9 cellular contexts compared by ENCODE assay signal in the genomic region with DNA sequence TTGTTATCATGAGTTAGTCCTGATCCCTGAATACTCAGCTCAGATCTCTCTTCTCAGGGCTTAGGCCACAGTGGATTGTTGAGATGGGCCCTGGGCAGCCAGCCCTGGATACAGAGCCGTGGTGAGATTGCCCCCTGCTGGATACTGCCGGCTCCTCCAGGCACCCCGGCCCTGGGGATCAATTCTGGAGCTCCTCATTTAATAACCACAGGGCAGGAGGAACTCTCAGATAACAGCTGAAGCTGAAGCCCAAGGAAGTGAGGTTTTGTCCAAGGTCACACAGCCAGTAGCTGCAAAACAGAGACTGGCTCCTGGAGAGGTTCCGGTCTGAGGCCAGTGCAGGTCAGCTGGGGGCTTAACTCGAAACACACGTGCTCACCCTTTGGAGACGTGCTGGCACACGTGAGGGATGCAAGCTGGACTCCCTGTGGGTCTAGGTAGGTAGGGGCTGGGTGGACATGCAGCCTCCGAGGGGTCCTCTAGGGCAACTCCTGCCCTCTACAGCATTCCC. TPM values are rescaled to one million over a fixed set of nuclear protein-coding genes. Genes with fewer than 3 reads are reported as not detected.
DNase-seq lines count a peak whose midpoint lies in the region; ATAC-seq, FAIRE-seq and TF ChIP-seq lines count a peak whose summit lies in the region.
"Had no signal": no experiment of that assay in that cellular context is flagged by ENCODE, and none has a peak within 500 bp of the region (broad histone marks: within the 10 kb centered on the region; RNA-seq: fewer than 3 reads in every experiment).

No MANE protein-coding gene starts in this region.

- H3K27me3 Mint-ChIP-seq in astrocyte (ENCODE audit: low read depth, unreplicated experiment), result peaks cover 49% of the 10 kb centered on the region

- no peak overlapping the region for H3K4me2 ChIP-seq in astrocyte (ENCODE audit: low read length)

- H3K9me3 ChIP-seq in astrocyte (ENCODE audit: insufficient read depth, low read depth, low read length) (no peaks in the 10 kb centered on the region), spleen (no peaks in the 10 kb centered on the region)

- H4K20me1 ChIP-seq in astrocyte (ENCODE audit: insufficient read depth, low read length), result no peaks in the 10 kb centered on the region

- no peak overlapping the region for H2AFZ ChIP-seq in astrocyte (ENCODE audit: low read depth, low read length)

- H3K79me2 ChIP-seq in astrocyte (ENCODE audit: insufficient read depth, low read length), result no peaks in the 10 kb centered on the region

- WGBS in spleen, 5 donors, result 39 to 58% (median 46%) methylated on average over 7 to 9 of the region's 9 CpGs

- H3K27me3 ChIP-seq in astrocyte (ENCODE audit: insufficient read depth, low read length) (peaks cover 19% of the 10 kb centered on the region), spleen (replicated peaks in 1 of 7) (peaks cover 0 to 38% (median 0%) of the 10 kb centered on the region in 7 donors)

- H3K27ac ChIP-seq in astrocyte (ENCODE audit: low read depth, low read length) (no peak overlapping the region), spleen (no peak overlapping the region)

- TF ChIP-seq POLR2A in spleen (IDR thresholded peaks at IDR 0.05), result no peak

- intact Hi-C loops in spleen (cut with DNase I; ENCODE audit: low total_unique reads), result no loop called here

- H3K9me3 Mint-ChIP-seq in astrocyte (ENCODE audit: unreplicated experiment), result no peaks in the 10 kb centered on the region
- H3K9me3 Mint-ChIP-seq: natural killer cell treated with Interleukin-12 subunit alpha and Interleukin-12 subunit beta and Interleukin-15 and Interleukin-18, amount 100 ng/mL, for 72 hours had no signal

- H3K4me1 ChIP-seq in astrocyte (ENCODE audit: insufficient read depth, low read length) (peaks cover 4% of the 10 kb centered on the region), spleen (peaks cover 0 to 16% (median 9%) of the 10 kb centered on the region in 6 donors)

- peak; percentile 55 for TF ChIP-seq CTCF in astrocyte (IDR thresholded peaks at IDR 0.05; ENCODE audit: insufficient read depth, low read depth, low read length)
- peak; percentile 25 to 83 (median 71) for TF ChIP-seq CTCF in spleen (IDR thresholded peaks at IDR 0.05 in 8 of 11, conservative IDR thresholded peaks at IDR 0.05 in 3 of 11)

- no peak overlapping the region for H3K9ac ChIP-seq in astrocyte (ENCODE audit: low read length)

- H3K4me3 ChIP-seq in astrocyte (ENCODE audit: insufficient read depth, low read depth, low read length) (no peak overlapping the region), spleen (no peak overlapping the region)

- H3K36me3 ChIP-seq in astrocyte (ENCODE audit: insufficient read depth, low read length) (no peaks in the 10 kb centered on the region), spleen (no peaks in the 10 kb centered on the region)

- no peak for FAIRE-seq in astrocyte (lab: Jason Lieb, UNC)

- ATAC-seq in GM19463 (IDR thresholded peaks at IDR 0.05; ENCODE audit: unreplicated experiment) (peak; percentile 66), HG02840 (IDR thresholded peaks at IDR 0.05; ENCODE audit: low FRiP score, unreplicated experiment) (no peak)

- no peak overlapping the region for H3K27ac Mint-ChIP-seq in astrocyte (ENCODE audit: unreplicated experiment)
- H3K27ac Mint-ChIP-seq: natural killer cell treated with Interleukin-12 subunit alpha and Interleukin-12 subunit beta and Interleukin-15 and Interleukin-18, amount 100 ng/mL, for 72 hours had no signal

- DNase-seq in C1 segment of cervical spinal cord (lab: John Stamatoyannopoulos, UW) (peak in 12 of 14 donors; percentile 20 to 69 (median 51)), Kasumi-1 (lab: John Stamatoyannopoulos, UW) (peak; percentile 54 to 66), SKM-1 (lab: John Stamatoyannopoulos, UW; ENCODE audit: unreplicated experiment) (peak; percentile 72), astrocyte (ENCODE audit: low read depth) (no peak), hippocampal formation (lab: John Stamatoyannopoulos, UW) (peak; percentile 64 to 70), spleen (no peak)

- H3K36me3 Mint-ChIP-seq in astrocyte (ENCODE audit: low read depth, unreplicated experiment), result no peaks in the 10 kb centered on the region
- H3K36me3 Mint-ChIP-seq: natural killer cell treated with Interleukin-12 subunit alpha and Interleukin-12 subunit beta and Interleukin-15 and Interleukin-18, amount 100 ng/mL, for 72 hours had no signal

- H3K4me3 Mint-ChIP-seq in astrocyte (ENCODE audit: unreplicated experiment), result no peak overlapping the region
- H3K4me3 Mint-ChIP-seq: natural killer cell treated with Interleukin-12 subunit alpha and Interleukin-12 subunit beta and Interleukin-15 and Interleukin-18, amount 100 ng/mL, for 72 hours had no signal

- peaks cover 5% of the 10 kb centered on the region for H3K4me1 Mint-ChIP-seq in astrocyte (ENCODE audit: low read depth, unreplicated experiment)

RNA-seq across cellular contexts. Expression of a gene that starts 16.0 kb away (rescaled TPM):
- total RNA-seq in astrocyte, result not detected in 2 replicates
- total RNA-seq in spleen, result not detected
- polyA plus RNA-seq in spleen, result under 1 TPM in 1 of 3 donors, not detected in 2; 0.12 TPM
- total RNA-seq: natural killer cell treated with Interleukin-12 subunit alpha and Interleukin-12 subunit beta and Interleukin-15 and Interleukin-18, amount 100 ng/mL, for 72 hours had no signal

RNA-seq across cellular contexts. Expression of a gene that starts 18.8 kb away (rescaled TPM):
- total RNA-seq in astrocyte (not detected in 2 replicates), spleen (not detected)
- polyA plus RNA-seq in spleen, result not detected
- total RNA-seq: natural killer cell treated with Interleukin-12 subunit alpha and Interleukin-12 subunit beta and Interleukin-15 and Interleukin-18, amount 100 ng/mL, for 72 hours had no signal

RNA-seq across cellular contexts. Expression of a gene that starts 51.6 kb away (rescaled TPM):
- total RNA-seq in astrocyte, result not detected in 2 replicates
- total RNA-seq in spleen, result 1 to 10 TPM in 1 of 7 donors, under 1 TPM in 4, not detected in 2; 0.26 to 1.3 (median 0.52) TPM
- polyA plus RNA-seq in spleen, result under 1 TPM; 0.42 to 0.61 (median 0.44) TPM
- total RNA-seq: natural killer cell treated with Interleukin-12 subunit alpha and Interleukin-12 subunit beta and Interleukin-15 and Interleukin-18, amount 100 ng/mL, for 72 hours had no signal

Comparison
In these comparisons a context has a peak if more than half of its experiments do, and no peak if none do; other contexts are left out.
1. DNase-seq: peak in C1 segment of cervical spinal cord (12 of 14), Kasumi-1 (2 of 2), SKM-1 (single experiment) and hippocampal formation (2 of 2); none in astrocyte (single experiment) and spleen (single experiment).